23 cellular contexts compared by ENCODE assay signal in genomic region chr9:13862562-13862961, GRCh38.
A peak's percentile ranks its signal among the peaks of the same experiment; 100 is the strongest.
DNase-seq lines count a peak whose midpoint lies in the region; ATAC-seq and TF ChIP-seq lines count a peak whose summit lies in the region.
"Had no signal": no experiment of that assay in that cellular context is flagged by ENCODE, and none has a peak within 500 bp of the region (broad histone marks: within the 10 kb centered on the region; RNA-seq: fewer than 3 reads in every experiment).

No MANE protein-coding gene starts in this region.

- no peaks in the 10 kb centered on the region for H3K27me3 Mint-ChIP-seq in nephron (ENCODE audit: low read depth)
- no peaks in the 10 kb centered on the region for H3K27me3 Mint-ChIP-seq in activated CD4-positive, alpha-beta T cell treated with anti-CD3 and anti-CD28 coated beads for 36 hours
- H3K27me3 Mint-ChIP-seq: CD4-positive, alpha-beta memory T cell had no signal

- DNase-seq in Right ventricle myocardium superior (no peak), right atrium auricular region (ENCODE audit: low spot score) (no peak), right cardiac atrium (peak in 1 of 3 donors; percentile 52), SKM-1 (lab: John Stamatoyannopoulos, UW; ENCODE audit: unreplicated experiment) (no peak), DMS53 (lab: John Stamatoyannopoulos, UW) (no peak), NOMO-1 treated with dmso at 0.1 percent for 144 hours (lab: John Stamatoyannopoulos, UW; ENCODE audit: unreplicated experiment) (no peak)
- DNase-seq in activated CD4-positive, alpha-beta T cell treated with anti-CD3 and anti-CD28 coated beads for 36 hours: no peak
- DNase-seq: 8988T; Caco-2; CD4-positive, alpha-beta memory T cell; DMS 273 treated with DMSO at 0.1 percent for 48 hours; DND-41; H7; MG63; NCI-H187; NCI-H510A; NCI-H748 treated with DMSO at 0.1 percent for 48 hours; NK-92 treated with Interleukin-12 subunit alpha and Interleukin-12 subunit beta, amount 100 ng/mL, for 24 hours had no signal

- peak overlapping the region; percentile 91 to 98 (median 93) for H3K27ac Mint-ChIP-seq in nephron
- H3K27ac Mint-ChIP-seq in activated CD4-positive, alpha-beta T cell treated with anti-CD3 and anti-CD28 coated beads for 36 hours: no peak overlapping the region
- H3K27ac Mint-ChIP-seq: CD4-positive, alpha-beta memory T cell had no signal

- peak; percentile 50 for ATAC-seq in Right ventricle myocardium superior (ENCODE audit: poor library complexity)
- ATAC-seq in right cardiac atrium: peak in 1 of 2 donors; percentile 59
- ATAC-seq in activated CD4-positive, alpha-beta T cell treated with anti-CD3 and anti-CD28 coated beads for 36 hours: no peak
- ATAC-seq: GM12878, Panc1 had no signal

- TF ChIP-seq CTCF in right atrium auricular region (IDR thresholded peaks at IDR 0.05) (no peak), nephron (IDR thresholded peaks at IDR 0.05; ENCODE audit: unreplicated experiment in 3 of 3) (no peak)

- H3K9me3 ChIP-seq in right atrium auricular region (no peaks in the 10 kb centered on the region), right cardiac atrium (ENCODE audit: control insufficient read depth, low read length) (no peaks in the 10 kb centered on the region)
- H3K9me3 ChIP-seq: BLaER1 treated with 17β-estradiol and CSF1 and Interleukin-3, amounts not matched to agents 10 nM and 100 nM; Caco-2; MG63; SJSA1 had no signal

- peaks cover 51% of the 10 kb centered on the region for H3K4me1 Mint-ChIP-seq in nephron
- H3K4me1 Mint-ChIP-seq in activated CD4-positive, alpha-beta T cell treated with anti-CD3 and anti-CD28 coated beads for 36 hours: no peaks in the 10 kb centered on the region
- H3K4me1 Mint-ChIP-seq: CD4-positive, alpha-beta memory T cell had no signal

- H3K9me3 Mint-ChIP-seq in nephron: no peaks in the 10 kb centered on the region
- H3K9me3 Mint-ChIP-seq in activated CD4-positive, alpha-beta T cell treated with anti-CD3 and anti-CD28 coated beads for 36 hours (ENCODE audit: low read depth): no peaks in the 10 kb centered on the region

- POLR2A ChIA-PET in activated CD4-positive, alpha-beta T cell treated with anti-CD3 and anti-CD28 coated beads for 36 hours (lab: Charles Lee): no interaction called here

- H3K36me3 ChIP-seq in right atrium auricular region: no peaks in the 10 kb centered on the region
- H3K36me3 ChIP-seq: BLaER1 treated with 17β-estradiol and CSF1 and Interleukin-3, amounts not matched to agents 10 nM and 100 nM; MG63; SJSA1 had no signal

- H3K4me1 ChIP-seq in right atrium auricular region: peaks cover 0 to 21% of the 10 kb centered on the region in 2 donors
- H3K4me1 ChIP-seq in right cardiac atrium (ENCODE audit: control insufficient read depth, insufficient read depth, low read length): peaks cover 1% of the 10 kb centered on the region
- H3K4me1 ChIP-seq: BLaER1 treated with 17β-estradiol and CSF1 and Interleukin-3, amounts not matched to agents 10 nM and 100 nM; Caco-2; SJSA1 had no signal

- H3K27me3 ChIP-seq in right atrium auricular region (no peaks in the 10 kb centered on the region), right cardiac atrium (ENCODE audit: control insufficient read depth, insufficient read depth) (no peaks in the 10 kb centered on the region)
- H3K27me3 ChIP-seq: BLaER1 treated with 17β-estradiol and CSF1 and Interleukin-3, amounts not matched to agents 10 nM and 100 nM; MG63; SJSA1 had no signal

- H3K4me3 ChIP-seq in right atrium auricular region (no peak overlapping the region), right cardiac atrium (ENCODE audit: low read length) (no peak overlapping the region)
- H3K4me3 ChIP-seq: BLaER1 treated with 17β-estradiol and CSF1 and Interleukin-3, amounts not matched to agents 10 nM and 100 nM; GM12878; MG63; SJSA1 had no signal

- H3K36me3 Mint-ChIP-seq in nephron (ENCODE audit: low read depth): no peaks in the 10 kb centered on the region
- no peaks in the 10 kb centered on the region for H3K36me3 Mint-ChIP-seq in activated CD4-positive, alpha-beta T cell treated with anti-CD3 and anti-CD28 coated beads for 36 hours (ENCODE audit: low read depth)
- H3K36me3 Mint-ChIP-seq: CD4-positive, alpha-beta memory T cell had no signal

- peak overlapping the region in 2 of 3 experiments; percentile 6 to 16 for H3K4me3 Mint-ChIP-seq in nephron
- H3K4me3 Mint-ChIP-seq in activated CD4-positive, alpha-beta T cell treated with anti-CD3 and anti-CD28 coated beads for 36 hours: no peak overlapping the region

- H3K27ac ChIP-seq in right atrium auricular region (peak overlapping the region in 1 of 2 donors; percentile 9), right cardiac atrium (ENCODE audit: low read length) (peak overlapping the region; percentile 51)
- H3K27ac ChIP-seq: BLaER1 treated with 17β-estradiol and CSF1 and Interleukin-3, amounts not matched to agents 10 nM and 100 nM; SJSA1 had no signal

- CTCF ChIA-PET in activated CD4-positive, alpha-beta T cell treated with anti-CD3 and anti-CD28 coated beads for 36 hours (lab: Charles Lee): no interaction called here

- intact Hi-C loops in Right ventricle myocardium superior (cut with DNase I) (no loop called here), right cardiac atrium (cut with DNase I) (no loop called here)
- intact Hi-C loops in activated CD4-positive, alpha-beta T cell treated with anti-CD3 and anti-CD28 coated beads for 36 hours (cut with DNase I, micrococcal nuclease): no loop called here
